Comparison of ENCODE assay signal across 18 cellular contexts in genomic region chr9:4111233-4112000, GRCh38.
DNase-seq lines count a peak whose midpoint lies in the region; ATAC-seq and TF ChIP-seq lines count a peak whose summit lies in the region.
"Had no signal": no experiment of that assay in that cellular context is flagged by ENCODE, and none has a peak within 500 bp of the region (broad histone marks: within the 10 kb centered on the region; RNA-seq: fewer than 3 reads in every experiment).

No MANE protein-coding gene starts in this region.

- 29 to 30% methylated on average over 5 of the region's 5 CpGs for WGBS in gastroesophageal sphincter (ENCODE audit: low coverage in 1 of 2), 2 donors

- H3K36me3 ChIP-seq in adipocyte (ENCODE audit: control insufficient read depth, insufficient read depth, low read length, severe bottlenecking) (no peaks in the 10 kb centered on the region), gastroesophageal sphincter (no peaks in the 10 kb centered on the region)

- peak overlapping the region in 3 of 4 donors; percentile 11 to 49 (median 48) for H3K27ac ChIP-seq in gastroesophageal sphincter

- ATAC-seq in Right ventricle myocardium superior (ENCODE audit: poor library complexity) (peak; percentile 57), gastroesophageal sphincter (no peak), esophagus mucosa (no peak)
- ATAC-seq: activated CD4-positive, CD25-positive, alpha-beta regulatory T cell treated with anti-CD3 and anti-CD28 coated beads, Interleukin-2, amount 50 U/mL, for 24 hours; activated CD8-positive, alpha-beta memory T cell treated with anti-CD3 and anti-CD28 coated beads, Interleukin-2, amount 10 ng/mL, durations not matched to agents 7 days and 5 days had no signal

- H3K4me1 ChIP-seq in adipocyte (ENCODE audit: control insufficient read depth, insufficient read depth, low read length) (peaks cover 52% of the 10 kb centered on the region), gastroesophageal sphincter (peaks cover 5 to 73% (median 26%) of the 10 kb centered on the region in 3 donors)

- no peak for TF ChIP-seq CTCF in gastroesophageal sphincter (IDR thresholded peaks at IDR 0.05)

- no peak for DNase-seq in Right ventricle myocardium superior
- no peak for DNase-seq in cardiac septum (ENCODE audit: low spot score)
- peak; percentile 42 for DNase-seq in adipocyte (ENCODE audit: low read depth)
- DNase-seq in stromal cell of bone marrow (ENCODE audit: low read depth), result peak; percentile 26
- no peak for DNase-seq in DMS79 (lab: John Stamatoyannopoulos, UW)
- no peak for DNase-seq in hippocampal formation (lab: John Stamatoyannopoulos, UW)
- DNase-seq: 8988T; activated CD8-positive, alpha-beta memory T cell treated with anti-CD3 and anti-CD28 coated beads, Interleukin-2, amount 10 ng/mL, durations not matched to agents 7 days and 5 days; activated gamma-delta T cell; anterior cingulate cortex; Kasumi-1; occipital lobe; SHP77; small intestine; T-helper 2 cell had no signal

- TF ChIP-seq EP300 in gastroesophageal sphincter (IDR thresholded peaks at IDR 0.05), result no peak

- TF ChIP-seq POLR2A in gastroesophageal sphincter (IDR thresholded peaks at IDR 0.05), result no peak

- no peaks in the 10 kb centered on the region for H3K27me3 ChIP-seq in adipocyte (replicated peaks; ENCODE audit: control insufficient read depth, insufficient read depth, low read length)
- no peaks in the 10 kb centered on the region for H3K27me3 ChIP-seq in gastroesophageal sphincter

- peak overlapping the region; percentile 74 for H3K9ac ChIP-seq in adipocyte (ENCODE audit: low read length)

- peak overlapping the region; percentile 78 for H3K4me3 ChIP-seq in adipocyte (ENCODE audit: low read length)
- H3K4me3 ChIP-seq in gastroesophageal sphincter, result peak overlapping the region; percentile 17 to 23

- intact Hi-C loops in Right ventricle myocardium superior (cut with DNase I), result loop anchor here (10.0 kb wide), 1 partner anchor 377 kb away; no protein-coding TSS in a partner anchor
- intact Hi-C loops in cardiac septum (cut with DNase I), result no loop called here

- no peaks in the 10 kb centered on the region for H3K9me3 ChIP-seq in adipocyte (ENCODE audit: control insufficient read depth, low read length)
- no peaks in the 10 kb centered on the region for H3K9me3 ChIP-seq in gastroesophageal sphincter

Comparison
In these comparisons a context has a peak if more than half of its experiments do, and no peak if none do; other contexts are left out.
1. DNase-seq: peak in adipocyte (single experiment) and stromal cell of bone marrow (single experiment); none in Right ventricle myocardium superior (single experiment), cardiac septum (single experiment), DMS79 (single experiment) and hippocampal formation (0 of 2).